8 cellular contexts compared by ENCODE assay signal in genomic region chr22:37636186-37636948, GRCh38.
A peak's percentile ranks its signal among the peaks of the same experiment; 100 is the strongest.
DNase-seq lines count a peak whose midpoint lies in the region; ATAC-seq and TF ChIP-seq lines count a peak whose summit lies in the region.

No MANE protein-coding gene starts in this region.

- ATAC-seq in GM21723 (IDR thresholded peaks at IDR 0.05; ENCODE audit: unreplicated experiment) (no peak), GM18868 (IDR thresholded peaks at IDR 0.05; ENCODE audit: unreplicated experiment) (no peak)

- H3K4me1 ChIP-seq in parathyroid adenoma: peaks cover 50% of the 10 kb centered on the region

- TF ChIP-seq CTCF in GM12872 (IDR thresholded peaks at IDR 0.05; ENCODE audit: insufficient read depth, low read depth, low read length): peak; percentile 31; the same call in 2 of the 3 replicates
- peak; percentile 41 for TF ChIP-seq CTCF in cardiac fibroblast (IDR thresholded peaks at IDR 0.05; ENCODE audit: low read depth, low read length)
- TF ChIP-seq CTCF in parathyroid adenoma (IDR thresholded peaks at IDR 0.05): no peak

- H3K4me2 ChIP-seq in parathyroid adenoma (ENCODE audit: low read length): peak overlapping the region; percentile 22

- H3K27ac ChIP-seq in parathyroid adenoma: peak overlapping the region; percentile 95

- H2AFZ ChIP-seq in parathyroid adenoma: no peak overlapping the region

- H3K36me3 ChIP-seq in parathyroid adenoma (ENCODE audit: control insufficient read depth, insufficient read depth, low read length): no peaks in the 10 kb centered on the region

- H3K9ac ChIP-seq in parathyroid adenoma: no peak overlapping the region

- DNase-seq in NOMO-1 (lab: John Stamatoyannopoulos, UW; ENCODE audit: unreplicated experiment in 2 of 2) (peak; percentile 92), cardiac fibroblast (ENCODE audit: low read depth in 2 of 2) (peak; percentile 10 to 89), NCI-H128 (lab: John Stamatoyannopoulos, UW; ENCODE audit: unreplicated experiment) (no peak)
- DNase-seq in stimulated activated CD4-positive, alpha-beta T cell treated with anti-CD3 and anti-CD28 coated beads, Interleukin-2, amount 100 ng/mL, for 24 hours: no peak

- H3K79me2 ChIP-seq in parathyroid adenoma: no peaks in the 10 kb centered on the region

- no peaks in the 10 kb centered on the region for H3K27me3 ChIP-seq in parathyroid adenoma (ENCODE audit: control insufficient read depth, insufficient read depth, low read length)

- H3K9me3 ChIP-seq in parathyroid adenoma (ENCODE audit: control insufficient read depth, low read length): no peaks in the 10 kb centered on the region

- H3K4me3 ChIP-seq in cardiac fibroblast (replicated peaks in 1 of 2; ENCODE audit: low read depth in 2 of 2, low read length in 2 of 2) (no peak overlapping the region), parathyroid adenoma (ENCODE audit: low read depth, low read length) (no peak overlapping the region)

Comparison
In these comparisons a context has a peak if more than half of its experiments do, and no peak if none do; other contexts are left out.
1. DNase-seq: peak in NOMO-1 (2 of 2) and cardiac fibroblast (2 of 2); none in NCI-H128 (single experiment) and stimulated activated CD4-positive, alpha-beta T cell treated with anti-CD3 and anti-CD28 coated beads, Interleukin-2, amount 100 ng/mL, for 24 hours (0 of 2).